11 cellular contexts compared by ENCODE assay signal in the genomic region with DNA sequence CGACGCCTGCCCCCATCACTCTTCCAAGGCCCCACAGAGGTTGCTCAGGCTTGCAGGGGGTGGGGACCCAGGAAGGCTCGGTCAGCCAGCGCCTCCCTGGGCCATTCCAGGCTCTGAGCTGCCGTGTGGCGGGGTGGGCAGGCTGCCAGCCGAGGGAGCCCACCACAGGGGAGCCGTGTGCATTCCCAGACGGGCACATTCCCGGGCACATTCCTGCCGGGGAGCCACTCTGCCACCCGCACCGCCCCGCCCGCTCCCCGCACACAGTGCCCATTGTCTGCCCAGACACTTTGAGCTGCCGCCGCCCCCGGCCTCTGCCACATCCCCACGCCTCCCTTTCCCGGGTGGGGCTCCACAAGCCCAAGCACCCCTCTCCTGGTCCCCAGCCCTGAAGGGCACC. TPM values are rescaled to one million over a fixed set of nuclear protein-coding genes. Genes with fewer than 3 reads are reported as not detected.
DNase-seq lines count a peak whose midpoint lies in the region; ATAC-seq, FAIRE-seq and TF ChIP-seq lines count a peak whose summit lies in the region.
"Had no signal": no experiment of that assay in that cellular context is flagged by ENCODE, and none has a peak within 500 bp of the region (broad histone marks: within the 10 kb centered on the region; RNA-seq: fewer than 3 reads in every experiment).

No MANE protein-coding gene starts in this region.

- intact Hi-C loops in Right ventricle myocardium inferior (cut with DNase I) (loop anchor here (5.0 kb wide), 1 partner anchor 50 kb away; a partner anchor contains a TSS), cardiac septum (cut with DNase I) (no loop called here), pancreas (cut with DNase I) (no loop called here)

- WGBS in pancreas, 2 donors: 65 to 66% methylated on average over 21 of the region's 21 CpGs

- no peak overlapping the region for H3K4me3 Mint-ChIP-seq in effector memory CD8-positive, alpha-beta T cell
- H3K4me3 Mint-ChIP-seq: activated B cell treated with CpG ODN at 0.5 μM for 24 hours, memory B cell had no signal

- H3K9me3 Mint-ChIP-seq in effector memory CD8-positive, alpha-beta T cell: no peaks in the 10 kb centered on the region
- H3K9me3 Mint-ChIP-seq: activated B cell treated with CpG ODN at 0.5 μM for 24 hours, memory B cell had no signal

- FAIRE-seq in pancreas (lab: Jason Lieb, UNC): no peak

- H3K4me1 ChIP-seq in cardiac muscle cell (ENCODE audit: low read depth) (peaks cover 11% of the 10 kb centered on the region), pancreas (peaks cover 31 to 41% (median 34%) of the 10 kb centered on the region in 3 donors)

- H3K27me3 ChIP-seq in cardiac muscle cell: no peaks in the 10 kb centered on the region
- no peaks in the 10 kb centered on the region for H3K27me3 ChIP-seq in pancreas

- H3K4me3 ChIP-seq in cardiac muscle cell (no peak overlapping the region), pancreas (no peak overlapping the region)

- H3K36me3 ChIP-seq in cardiac muscle cell (no peaks in the 10 kb centered on the region), pancreas (no peaks in the 10 kb centered on the region)

- TF ChIP-seq CTCF in cardiac muscle cell (IDR thresholded peaks at IDR 0.05; ENCODE audit: low read depth, low read length) (no peak), pancreas (IDR thresholded peaks at IDR 0.05) (no peak)

- H3K27ac ChIP-seq in cardiac muscle cell: peak overlapping the region; percentile 70
- peak overlapping the region; percentile 89 to 96 (median 92) for H3K27ac ChIP-seq in pancreas

- DNase-seq in Right ventricle myocardium inferior (ENCODE audit: missing footprints) (peak; percentile 37), cardiac septum (ENCODE audit: low spot score) (no peak), cardiac muscle cell (ENCODE audit: low read depth in 1 of 2, low spot score in 1 of 2) (no peak), pancreas (peak in 5 of 6 donors; percentile 76 to 90 (median 79))
- DNase-seq in effector memory CD8-positive, alpha-beta T cell: no peak
- DNase-seq: activated B cell treated with CpG ODN at 0.5 μM for 24 hours; activated naive CD4-positive, alpha-beta T cell had no signal

- H3K36me3 Mint-ChIP-seq in effector memory CD8-positive, alpha-beta T cell (ENCODE audit: insufficient read depth): no peaks in the 10 kb centered on the region
- H3K36me3 Mint-ChIP-seq: memory B cell had no signal

- H3K9me3 ChIP-seq in cardiac muscle cell (ENCODE audit: low read depth) (no peaks in the 10 kb centered on the region), pancreas (no peaks in the 10 kb centered on the region)

- H3K4me1 Mint-ChIP-seq in effector memory CD8-positive, alpha-beta T cell (ENCODE audit: low read depth in 2 of 2): peaks cover 4 to 7% of the 10 kb centered on the region in 2 donors

- no peak overlapping the region for H3K27ac Mint-ChIP-seq in effector memory CD8-positive, alpha-beta T cell
- H3K27ac Mint-ChIP-seq: activated B cell treated with CpG ODN at 0.5 μM for 24 hours, memory B cell had no signal

- ATAC-seq in Right ventricle myocardium inferior (no peak), pancreas (peak; percentile 13 to 47 (median 32)), HG03432 (IDR thresholded peaks at IDR 0.05; ENCODE audit: unreplicated experiment) (no peak), HG03196 (IDR thresholded peaks at IDR 0.05; ENCODE audit: unreplicated experiment) (no peak), GM21786 (IDR thresholded peaks at IDR 0.05; ENCODE audit: unreplicated experiment) (no peak)
- no peak for ATAC-seq in effector memory CD8-positive, alpha-beta T cell (replicated peaks)

- peaks cover 5 to 40% of the 10 kb centered on the region in 2 donors for H3K27me3 Mint-ChIP-seq in effector memory CD8-positive, alpha-beta T cell
- H3K27me3 Mint-ChIP-seq: activated B cell treated with CpG ODN at 0.5 μM for 24 hours had no signal

RNA-seq across cellular contexts. Expression of a gene that starts 27.4 kb away (rescaled TPM):
- 355 TPM for total RNA-seq in Right ventricle myocardium inferior
- 317 TPM for total RNA-seq in cardiac septum
- total RNA-seq in cardiac muscle cell: 2,304 and 2,959 TPM in 2 replicates
- 1,107 and 1,423 TPM in 2 replicates for polyA plus RNA-seq in cardiac muscle cell
- 1,000 to 10,000 TPM; 1,199 to 2,601 (median 1,706) TPM for total RNA-seq in pancreas
- 1,000 to 10,000 TPM; 1,506 to 2,659 TPM for polyA plus RNA-seq in pancreas

RNA-seq across cellular contexts. Expression of a gene that starts 47.2 kb away (rescaled TPM):
- total RNA-seq in Right ventricle myocardium inferior (19.7 TPM), cardiac septum (21.2 TPM), cardiac muscle cell (15.3 and 18.2 TPM in 2 replicates), pancreas (10 to 100 TPM in 1 of 6 donors, 1 to 10 TPM in 5; 2.7 to 12.1 (median 4.4) TPM)
- polyA plus RNA-seq in cardiac muscle cell (8.6 and 9.8 TPM in 2 replicates), pancreas (1 to 10 TPM; 4.0 to 4.7 TPM)
- total RNA-seq: activated B cell treated with CpG ODN at 0.5 μM for 24 hours had no signal

RNA-seq across cellular contexts. Expression of a gene that starts 57.8 kb away (rescaled TPM):
- total RNA-seq in Right ventricle myocardium inferior: 40.5 TPM
- total RNA-seq in cardiac septum: 41.1 TPM
- total RNA-seq in cardiac muscle cell: 40.7 and 61.8 TPM in 2 replicates
- polyA plus RNA-seq in cardiac muscle cell: 81.9 and 112 TPM in 2 replicates
- total RNA-seq in pancreas: 10 to 100 TPM; 12.2 to 26.8 (median 15.7) TPM
- 10 to 100 TPM; 18.0 to 19.3 TPM for polyA plus RNA-seq in pancreas

Comparison
In these comparisons a context has a peak if more than half of its experiments do, and no peak if none do; other contexts are left out.
1. DNase-seq: peak in Right ventricle myocardium inferior (single experiment) and pancreas (5 of 6); none in cardiac septum (single experiment), cardiac muscle cell (0 of 2) and effector memory CD8-positive, alpha-beta T cell (0 of 3).
2. ATAC-seq: peak in pancreas (4 of 4); none in Right ventricle myocardium inferior (single experiment), HG03432 (single experiment), HG03196 (single experiment), GM21786 (single experiment) and effector memory CD8-positive, alpha-beta T cell (single experiment).